ENCODE assay signal across 8 cellular contexts in genomic region chr3:132659000-132659369, GRCh38. TPM values are rescaled to one million over a fixed set of nuclear protein-coding genes. Genes with fewer than 3 reads are reported as not detected.
DNase-seq lines count a peak whose midpoint lies in the region; ATAC-seq and TF ChIP-seq lines count a peak whose summit lies in the region.

No MANE protein-coding gene starts in this region.

- DNase-seq in GM12864 (ENCODE audit: low read depth) = no peak
- DNase-seq in SK-N-SH = no peak
- DNase-seq in fibroblast of villous mesenchyme (ENCODE audit: low read depth) = no peak

- no peak for ATAC-seq in HG03280 (IDR thresholded peaks at IDR 0.05; ENCODE audit: unreplicated experiment)
- no peak for ATAC-seq in HG02981 (IDR thresholded peaks at IDR 0.05; ENCODE audit: unreplicated experiment)
- ATAC-seq in GM21786 (IDR thresholded peaks at IDR 0.05; ENCODE audit: unreplicated experiment) = no peak

- TF ChIP-seq RAD21 in SK-N-SH (IDR thresholded peaks at IDR 0.05; ENCODE audit: low read length) = no peak

- TF ChIP-seq CTCF in 22Rv1 (IDR thresholded peaks at IDR 0.05) = no peak
- no peak for TF ChIP-seq CTCF in GM12864 (IDR thresholded peaks at IDR 0.05; ENCODE audit: low read depth, low read length, missing control alignments)
- no peak for TF ChIP-seq CTCF in SK-N-SH (IDR thresholded peaks at IDR 0.05)
- TF ChIP-seq CTCF in fibroblast of villous mesenchyme (IDR thresholded peaks at IDR 0.05; ENCODE audit: insufficient read depth, low read depth, low read length) = no peak

- H3K9ac ChIP-seq in SK-N-SH (peak overlapping the region; percentile 89), rectal smooth muscle tissue (ENCODE audit: low read length) (peak overlapping the region; percentile 19)

- H4K20me1 ChIP-seq in SK-N-SH (ENCODE audit: insufficient read depth) = no peaks in the 10 kb centered on the region

- no peaks in the 10 kb centered on the region for H3K27me3 ChIP-seq in SK-N-SH (ENCODE audit: insufficient read depth)
- no peaks in the 10 kb centered on the region for H3K27me3 ChIP-seq in rectal smooth muscle tissue (ENCODE audit: control insufficient read depth, insufficient read depth, low read length)

- peak overlapping the region; percentile 91 for H2AFZ ChIP-seq in SK-N-SH (ENCODE audit: low read depth)

- H3K9me3 ChIP-seq in SK-N-SH = no peaks in the 10 kb centered on the region

- H3K4me2 ChIP-seq in SK-N-SH = peak overlapping the region; percentile 89

- H3K36me3 ChIP-seq in SK-N-SH (replicated peaks in 1 of 2; ENCODE audit: control insufficient read depth in 1 of 2, insufficient read depth in 2 of 2, low read length in 1 of 2) = peaks cover 6 to 9% of the 10 kb centered on the region in 2 experiments
- H3K36me3 ChIP-seq in rectal smooth muscle tissue (ENCODE audit: control insufficient read depth, insufficient read depth, low read length) = no peaks in the 10 kb centered on the region

- H3K4me1 ChIP-seq in SK-N-SH (ENCODE audit: control insufficient read depth in 1 of 2, insufficient read depth in 2 of 2, low read depth in 1 of 2, low read length in 1 of 2) (peaks cover 9 to 20% of the 10 kb centered on the region in 2 experiments; a peak in 3 of 4 replicates), rectal smooth muscle tissue (ENCODE audit: control insufficient read depth, insufficient read depth, low read length) (peaks cover 5% of the 10 kb centered on the region)

- CTCF ChIA-PET in SK-N-SH (lab: Yijun Ruan, JAX) = interaction anchor here (0.8 to 3.6 kb wide), 10 partner anchors 12 to 123 kb away, joined by 3 to 21 read pairs (median 4); no protein-coding TSS in a partner anchor

- no peaks in the 10 kb centered on the region for H3K9me2 ChIP-seq in SK-N-SH

- H3K27ac ChIP-seq in 22Rv1 = peak overlapping the region; percentile 72
- peak overlapping the region; percentile 85 to 95 for H3K27ac ChIP-seq in SK-N-SH (ENCODE audit: low read depth in 2 of 2, low read length in 1 of 2)
- peak overlapping the region; percentile 91 for H3K27ac ChIP-seq in rectal smooth muscle tissue (ENCODE audit: low read depth, low read length)

- peaks cover 21% of the 10 kb centered on the region for H3F3A ChIP-seq in SK-N-SH (replicated peaks; ENCODE audit: insufficient read depth)

- TF ChIP-seq EP300 in SK-N-SH (IDR thresholded peaks at IDR 0.05; ENCODE audit: borderline replicate concordance in 1 of 2, low read depth in 1 of 2, low read length in 1 of 2) = no peak

- 11% methylated on average over 7 of the region's 7 CpGs for WGBS in SK-N-SH (ENCODE audit: low lambda C conversion rate)

- peaks cover 53% of the 10 kb centered on the region for H3K79me2 ChIP-seq in SK-N-SH (ENCODE audit: insufficient read depth)

- H3K4me3 ChIP-seq in GM12864 (ENCODE audit: low read depth, low read length) = peak overlapping the region; percentile 57
- H3K4me3 ChIP-seq in SK-N-SH (ENCODE audit: low read depth in 2 of 2, low read length in 1 of 2) = peak overlapping the region; percentile 81 to 95
- peak overlapping the region; percentile 87 for H3K4me3 ChIP-seq in fibroblast of villous mesenchyme (ENCODE audit: low read depth, low read length)
- peak overlapping the region; percentile 94 for H3K4me3 ChIP-seq in rectal smooth muscle tissue (ENCODE audit: low read length)

- POLR2A ChIA-PET in SK-N-SH (lab: Yijun Ruan, JAX) = interaction anchor here (1.4 kb wide), 1 partner anchor 63 kb away, joined by 5 read pairs; the partner anchor contains the start of gene NPHP3

TF ChIP-seq in SK-N-SH, 30 proteins besides CTCF, POLR2A, EP300 and RAD21:
- TF ChIP-seq REST (IDR thresholded peaks at IDR 0.05; ENCODE audit: low read depth, low read length) (no peak), FOSL2 (IDR thresholded peaks at IDR 0.05; ENCODE audit: borderline replicate concordance, low read depth) (no peak), SMC3 (IDR thresholded peaks at IDR 0.05; ENCODE audit: low read depth, low read length) (no peak), FOXM1 (IDR thresholded peaks at IDR 0.05; ENCODE audit: low read depth) (no peak), TEAD4 (IDR thresholded peaks at IDR 0.05; ENCODE audit: borderline replicate concordance, insufficient read depth) (no peak), MXI1 (IDR thresholded peaks at IDR 0.05; ENCODE audit: low read depth, low read length) (no peak), TAF1 (IDR thresholded peaks at IDR 0.05; ENCODE audit: borderline replicate concordance, low read depth, low read length) (no peak)
- TF ChIP-seq, protein P1, sequence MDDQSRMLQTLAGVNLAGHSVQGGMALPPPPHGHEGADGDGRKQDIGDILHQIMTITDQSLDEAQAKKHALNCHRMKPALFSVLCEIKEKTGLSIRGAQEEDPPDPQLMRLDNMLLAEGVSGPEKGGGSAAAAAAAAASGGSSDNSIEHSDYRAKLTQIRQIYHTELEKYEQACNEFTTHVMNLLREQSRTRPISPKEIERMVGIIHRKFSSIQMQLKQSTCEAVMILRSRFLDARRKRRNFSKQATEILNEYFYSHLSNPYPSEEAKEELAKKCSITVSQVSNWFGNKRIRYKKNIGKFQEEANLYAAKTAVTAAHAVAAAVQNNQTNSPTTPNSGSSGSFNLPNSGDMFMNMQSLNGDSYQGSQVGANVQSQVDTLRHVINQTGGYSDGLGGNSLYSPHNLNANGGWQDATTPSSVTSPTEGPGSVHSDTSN (IDR thresholded peaks at IDR 0.05) = no peak
- TF ChIP-seq, protein P2, sequence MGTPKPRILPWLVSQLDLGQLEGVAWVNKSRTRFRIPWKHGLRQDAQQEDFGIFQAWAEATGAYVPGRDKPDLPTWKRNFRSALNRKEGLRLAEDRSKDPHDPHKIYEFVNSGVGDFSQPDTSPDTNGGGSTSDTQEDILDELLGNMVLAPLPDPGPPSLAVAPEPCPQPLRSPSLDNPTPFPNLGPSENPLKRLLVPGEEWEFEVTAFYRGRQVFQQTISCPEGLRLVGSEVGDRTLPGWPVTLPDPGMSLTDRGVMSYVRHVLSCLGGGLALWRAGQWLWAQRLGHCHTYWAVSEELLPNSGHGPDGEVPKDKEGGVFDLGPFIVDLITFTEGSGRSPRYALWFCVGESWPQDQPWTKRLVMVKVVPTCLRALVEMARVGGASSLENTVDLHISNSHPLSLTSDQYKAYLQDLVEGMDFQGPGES (IDR thresholded peaks at IDR 0.05; ENCODE audit: low read depth, low read length) = no peak

RNA-seq across cellular contexts. Expression of gene ACAD11, which starts 0.6 kb away (rescaled TPM):
- 16.3 and 29.2 TPM in 2 replicates for polyA plus RNA-seq in SK-N-SH (2012; rRNA removed)
- polyA plus RNA-seq in SK-N-SH (2012; cell fraction: cytosol; rRNA removed) = 9.7 and 12.1 TPM in 2 replicates
- 67.3 and 114 TPM in 2 replicates for polyA plus RNA-seq in SK-N-SH (2012; cell fraction: nucleus; rRNA removed)
- 29.6 and 45.3 TPM in 2 replicates for total RNA-seq in fibroblast of villous mesenchyme

RNA-seq across cellular contexts. Expression of gene UBA5, which starts 1.1 kb away (rescaled TPM):
- 33.0 and 38.3 TPM in 2 replicates for polyA plus RNA-seq in SK-N-SH (2012; rRNA removed)
- polyA plus RNA-seq in SK-N-SH (2012; cell fraction: cytosol; rRNA removed) = 31.1 and 33.0 TPM in 2 replicates
- polyA plus RNA-seq in SK-N-SH (2012; cell fraction: nucleus; rRNA removed) = 47.7 and 65.7 TPM in 2 replicates
- 48.8 and 51.2 TPM in 2 replicates for total RNA-seq in fibroblast of villous mesenchyme
